In genomic region chr10:13586676-13587355, GRCh38 we compare ENCODE assay signal across 1 cellular context.
TF ChIP-seq lines count a peak whose summit lies in the region.

A gene with protein sequence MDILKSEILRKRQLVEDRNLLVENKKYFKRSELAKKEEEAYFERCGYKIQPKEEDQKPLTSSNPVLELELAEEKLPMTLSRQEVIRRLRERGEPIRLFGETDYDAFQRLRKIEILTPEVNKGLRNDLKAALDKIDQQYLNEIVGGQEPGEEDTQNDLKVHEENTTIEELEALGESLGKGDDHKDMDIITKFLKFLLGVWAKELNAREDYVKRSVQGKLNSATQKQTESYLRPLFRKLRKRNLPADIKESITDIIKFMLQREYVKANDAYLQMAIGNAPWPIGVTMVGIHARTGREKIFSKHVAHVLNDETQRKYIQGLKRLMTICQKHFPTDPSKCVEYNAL (plus strand): TSS chr10:13586965. CDS start chr10:13587087, 122 bp downstream.

TF ChIP-seq in K562, 482 proteins besides CTCF, POLR2A, EP300 and RAD21 (continued from another document and continues in another):
- TF ChIP-seq ZNF592 (IDR thresholded peaks at IDR 0.05) (no peak), ZNF3 (CRISPR knock-in tag; IDR thresholded peaks at IDR 0.05) (no peak), TEAD4 (IDR thresholded peaks at IDR 0.05; ENCODE audit: low read length) (no peak), TEAD4 (CRISPR knock-in tag; IDR thresholded peaks at IDR 0.05; ENCODE audit: borderline replicate concordance) (no peak), KDM1A (IDR thresholded peaks at IDR 0.05) (no peak), POLR2H (tag; IDR thresholded peaks at IDR 0.05; ENCODE audit: low read depth) (peak; percentile 49), MTA3 (IDR thresholded peaks at IDR 0.05; ENCODE audit: borderline replicate concordance) (0 out of 2 replicates have a peak, but pooled peaks have one; percentile 58), HES1 (IDR thresholded peaks at IDR 0.05; ENCODE audit: low read depth) (no peak), ZBTB8A (IDR thresholded peaks at IDR 0.05; ENCODE audit: partially characterized antibody) (no peak), DMBX1 (CRISPR knock-in tag; IDR thresholded peaks at IDR 0.05; ENCODE audit: borderline replicate concordance) (no peak), ZNF311 (CRISPR knock-in tag; IDR thresholded peaks at IDR 0.05) (no peak), CBX1 (IDR thresholded peaks at IDR 0.05; ENCODE audit: low read depth) (0 out of 2 replicates have a peak, but pooled peaks have one; percentile 31), NONO (IDR thresholded peaks at IDR 0.05; ENCODE audit: low read depth in 2 of 2, low read length in 1 of 2) (peak in 1 of 2 experiments; percentile 12; a peak in 1 of 4 replicates), ZFP1 (CRISPR knock-in tag; IDR thresholded peaks at IDR 0.05) (no peak), ZNF316 (IDR thresholded peaks at IDR 0.05) (no peak), ZNF766 (CRISPR knock-in tag; conservative IDR thresholded peaks at IDR 0.05) (no peak), CUX1 (CRISPR knock-in tag; IDR thresholded peaks at IDR 0.05) (no peak), ADNP (tag; IDR thresholded peaks at IDR 0.05) (no peak), MXI1 (IDR thresholded peaks at IDR 0.05; ENCODE audit: low read depth, low read length) (no peak), CBFB (CRISPR knock-in tag; IDR thresholded peaks at IDR 0.05) (no peak), KDM5B (IDR thresholded peaks at IDR 0.05; ENCODE audit: insufficient replicate concordance, low read depth, low read length) (peak; percentile 58), CREBBP (IDR thresholded peaks at IDR 0.05; ENCODE audit: low read depth, low read length) (no peak), NRF1 (conservative IDR thresholded peaks at IDR 0.05 in 1 of 2, IDR thresholded peaks at IDR 0.05 in 1 of 2) (peak; percentile 44 to 49), ETV1 (tag; conservative IDR thresholded peaks at IDR 0.05; ENCODE audit: low read depth) (peak; percentile 66; the same call in 1 of the 2 replicates), HDAC8 (tag; IDR thresholded peaks at IDR 0.05) (no peak), ZNF133 (CRISPR knock-in tag; IDR thresholded peaks at IDR 0.05) (no peak), ZNF830 (CRISPR knock-in tag; IDR thresholded peaks at IDR 0.05) (0 out of 2 replicates have a peak, but pooled peaks have one; percentile 40), ZNF778 (CRISPR knock-in tag; IDR thresholded peaks at IDR 0.05) (no peak), SPI1 (IDR thresholded peaks at IDR 0.05; ENCODE audit: borderline replicate concordance, low read depth, low read length) (0 out of 2 replicates have a peak, but pooled peaks have one; percentile 1), TCFL5 (CRISPR knock-in tag; conservative IDR thresholded peaks at IDR 0.05) (no peak), NFATC3 (IDR thresholded peaks at IDR 0.05) (no peak), RFX5 (IDR thresholded peaks at IDR 0.05; ENCODE audit: low read depth, low read length) (no peak)
- TF ChIP-seq, protein P1, sequence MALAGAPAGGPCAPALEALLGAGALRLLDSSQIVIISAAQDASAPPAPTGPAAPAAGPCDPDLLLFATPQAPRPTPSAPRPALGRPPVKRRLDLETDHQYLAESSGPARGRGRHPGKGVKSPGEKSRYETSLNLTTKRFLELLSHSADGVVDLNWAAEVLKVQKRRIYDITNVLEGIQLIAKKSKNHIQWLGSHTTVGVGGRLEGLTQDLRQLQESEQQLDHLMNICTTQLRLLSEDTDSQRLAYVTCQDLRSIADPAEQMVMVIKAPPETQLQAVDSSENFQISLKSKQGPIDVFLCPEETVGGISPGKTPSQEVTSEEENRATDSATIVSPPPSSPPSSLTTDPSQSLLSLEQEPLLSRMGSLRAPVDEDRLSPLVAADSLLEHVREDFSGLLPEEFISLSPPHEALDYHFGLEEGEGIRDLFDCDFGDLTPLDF (CRISPR knock-in tag; IDR thresholded peaks at IDR 0.05), result no peak; the same call in 1 of the 2 replicates
- TF ChIP-seq, protein P2, sequence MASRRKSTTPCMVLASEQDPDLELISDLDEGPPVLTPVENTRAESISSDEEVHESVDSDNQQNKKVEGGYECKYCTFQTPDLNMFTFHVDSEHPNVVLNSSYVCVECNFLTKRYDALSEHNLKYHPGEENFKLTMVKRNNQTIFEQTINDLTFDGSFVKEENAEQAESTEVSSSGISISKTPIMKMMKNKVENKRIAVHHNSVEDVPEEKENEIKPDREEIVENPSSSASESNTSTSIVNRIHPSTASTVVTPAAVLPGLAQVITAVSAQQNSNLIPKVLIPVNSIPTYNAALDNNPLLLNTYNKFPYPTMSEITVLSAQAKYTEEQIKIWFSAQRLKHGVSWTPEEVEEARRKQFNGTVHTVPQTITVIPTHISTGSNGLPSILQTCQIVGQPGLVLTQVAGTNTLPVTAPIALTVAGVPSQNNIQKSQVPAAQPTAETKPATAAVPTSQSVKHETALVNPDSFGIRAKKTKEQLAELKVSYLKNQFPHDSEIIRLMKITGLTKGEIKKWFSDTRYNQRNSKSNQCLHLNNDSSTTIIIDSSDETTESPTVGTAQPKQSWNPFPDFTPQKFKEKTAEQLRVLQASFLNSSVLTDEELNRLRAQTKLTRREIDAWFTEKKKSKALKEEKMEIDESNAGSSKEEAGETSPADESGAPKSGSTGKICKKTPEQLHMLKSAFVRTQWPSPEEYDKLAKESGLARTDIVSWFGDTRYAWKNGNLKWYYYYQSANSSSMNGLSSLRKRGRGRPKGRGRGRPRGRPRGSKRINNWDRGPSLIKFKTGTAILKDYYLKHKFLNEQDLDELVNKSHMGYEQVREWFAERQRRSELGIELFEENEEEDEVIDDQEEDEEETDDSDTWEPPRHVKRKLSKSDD (conservative IDR thresholded peaks at IDR 0.05; ENCODE audit: low read length), result peak; percentile 72; the same call in 1 of the 2 replicates
- TF ChIP-seq, protein P3, sequence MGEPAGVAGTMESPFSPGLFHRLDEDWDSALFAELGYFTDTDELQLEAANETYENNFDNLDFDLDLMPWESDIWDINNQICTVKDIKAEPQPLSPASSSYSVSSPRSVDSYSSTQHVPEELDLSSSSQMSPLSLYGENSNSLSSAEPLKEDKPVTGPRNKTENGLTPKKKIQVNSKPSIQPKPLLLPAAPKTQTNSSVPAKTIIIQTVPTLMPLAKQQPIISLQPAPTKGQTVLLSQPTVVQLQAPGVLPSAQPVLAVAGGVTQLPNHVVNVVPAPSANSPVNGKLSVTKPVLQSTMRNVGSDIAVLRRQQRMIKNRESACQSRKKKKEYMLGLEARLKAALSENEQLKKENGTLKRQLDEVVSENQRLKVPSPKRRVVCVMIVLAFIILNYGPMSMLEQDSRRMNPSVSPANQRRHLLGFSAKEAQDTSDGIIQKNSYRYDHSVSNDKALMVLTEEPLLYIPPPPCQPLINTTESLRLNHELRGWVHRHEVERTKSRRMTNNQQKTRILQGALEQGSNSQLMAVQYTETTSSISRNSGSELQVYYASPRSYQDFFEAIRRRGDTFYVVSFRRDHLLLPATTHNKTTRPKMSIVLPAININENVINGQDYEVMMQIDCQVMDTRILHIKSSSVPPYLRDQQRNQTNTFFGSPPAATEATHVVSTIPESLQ (CRISPR knock-in tag; IDR thresholded peaks at IDR 0.05), result no peak
- TF ChIP-seq, protein P4, sequence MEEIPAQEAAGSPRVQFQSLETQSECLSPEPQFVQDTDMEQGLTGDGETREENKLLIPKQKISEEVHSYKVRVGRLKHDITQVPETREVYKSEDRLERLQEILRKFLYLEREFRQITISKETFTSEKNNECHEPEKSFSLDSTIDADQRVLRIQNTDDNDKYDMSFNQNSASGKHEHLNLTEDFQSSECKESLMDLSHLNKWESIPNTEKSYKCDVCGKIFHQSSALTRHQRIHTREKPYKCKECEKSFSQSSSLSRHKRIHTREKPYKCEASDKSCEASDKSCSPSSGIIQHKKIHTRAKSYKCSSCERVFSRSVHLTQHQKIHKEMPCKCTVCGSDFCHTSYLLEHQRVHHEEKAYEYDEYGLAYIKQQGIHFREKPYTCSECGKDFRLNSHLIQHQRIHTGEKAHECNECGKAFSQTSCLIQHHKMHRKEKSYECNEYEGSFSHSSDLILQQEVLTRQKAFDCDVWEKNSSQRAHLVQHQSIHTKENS (CRISPR knock-in tag; IDR thresholded peaks at IDR 0.05), result no peak
- TF ChIP-seq, protein P5, sequence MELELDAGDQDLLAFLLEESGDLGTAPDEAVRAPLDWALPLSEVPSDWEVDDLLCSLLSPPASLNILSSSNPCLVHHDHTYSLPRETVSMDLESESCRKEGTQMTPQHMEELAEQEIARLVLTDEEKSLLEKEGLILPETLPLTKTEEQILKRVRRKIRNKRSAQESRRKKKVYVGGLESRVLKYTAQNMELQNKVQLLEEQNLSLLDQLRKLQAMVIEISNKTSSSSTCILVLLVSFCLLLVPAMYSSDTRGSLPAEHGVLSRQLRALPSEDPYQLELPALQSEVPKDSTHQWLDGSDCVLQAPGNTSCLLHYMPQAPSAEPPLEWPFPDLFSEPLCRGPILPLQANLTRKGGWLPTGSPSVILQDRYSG (tag; conservative IDR thresholded peaks at IDR 0.05; ENCODE audit: low read depth), result no peak
- TF ChIP-seq, protein P6, sequence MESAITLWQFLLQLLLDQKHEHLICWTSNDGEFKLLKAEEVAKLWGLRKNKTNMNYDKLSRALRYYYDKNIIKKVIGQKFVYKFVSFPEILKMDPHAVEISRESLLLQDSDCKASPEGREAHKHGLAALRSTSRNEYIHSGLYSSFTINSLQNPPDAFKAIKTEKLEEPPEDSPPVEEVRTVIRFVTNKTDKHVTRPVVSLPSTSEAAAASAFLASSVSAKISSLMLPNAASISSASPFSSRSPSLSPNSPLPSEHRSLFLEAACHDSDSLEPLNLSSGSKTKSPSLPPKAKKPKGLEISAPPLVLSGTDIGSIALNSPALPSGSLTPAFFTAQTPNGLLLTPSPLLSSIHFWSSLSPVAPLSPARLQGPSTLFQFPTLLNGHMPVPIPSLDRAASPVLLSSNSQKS (CRISPR knock-in tag; IDR thresholded peaks at IDR 0.05), result no peak
- TF ChIP-seq, protein P7, sequence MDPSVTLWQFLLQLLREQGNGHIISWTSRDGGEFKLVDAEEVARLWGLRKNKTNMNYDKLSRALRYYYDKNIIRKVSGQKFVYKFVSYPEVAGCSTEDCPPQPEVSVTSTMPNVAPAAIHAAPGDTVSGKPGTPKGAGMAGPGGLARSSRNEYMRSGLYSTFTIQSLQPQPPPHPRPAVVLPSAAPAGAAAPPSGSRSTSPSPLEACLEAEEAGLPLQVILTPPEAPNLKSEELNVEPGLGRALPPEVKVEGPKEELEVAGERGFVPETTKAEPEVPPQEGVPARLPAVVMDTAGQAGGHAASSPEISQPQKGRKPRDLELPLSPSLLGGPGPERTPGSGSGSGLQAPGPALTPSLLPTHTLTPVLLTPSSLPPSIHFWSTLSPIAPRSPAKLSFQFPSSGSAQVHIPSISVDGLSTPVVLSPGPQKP (CRISPR knock-in tag; IDR thresholded peaks at IDR 0.05), result no peak
